Comparison of ENCODE assay signal across 8 cellular contexts in genomic region chr12:117671734-117672133, GRCh38.
DNase-seq lines count a peak whose midpoint lies in the region; ATAC-seq and TF ChIP-seq lines count a peak whose summit lies in the region.

No MANE protein-coding gene starts in this region.

- CTCF ChIA-PET in A673 (lab: Charles Lee), result interaction anchor here (0.7 to 1.0 kb wide), 3 partner anchors 180 to 436 kb away, joined by 4 to 6 read pairs (median 5); no protein-coding TSS in a partner anchor
- CTCF ChIA-PET in CD8-positive, alpha-beta T cell (lab: Charles Lee), result no interaction called here
- CTCF ChIA-PET in CD4-positive, alpha-beta memory T cell (lab: Charles Lee; ENCODE audit: partially characterized antibody), result no interaction called here

- intact Hi-C loops in A673 (cut with micrococcal nuclease; ENCODE audit: unreplicated experiment), result loop anchor here (2.0 to 5.0 kb wide), 3 partner anchors 305 to 459 kb away; no protein-coding TSS in a partner anchor
- intact Hi-C loops in CD8-positive, alpha-beta T cell (cut with DNase I, micrococcal nuclease), result no loop called here
- intact Hi-C loops in CD4-positive, alpha-beta memory T cell (cut with micrococcal nuclease), result no loop called here

- peak; percentile 70 for DNase-seq in A673 (ENCODE audit: low spot score)
- no peak for DNase-seq in GM12864 (ENCODE audit: low read depth)
- peak; percentile 87 for DNase-seq in NCI-H82 (lab: John Stamatoyannopoulos, UW)
- DNase-seq in glomerular visceral epithelial cell (ENCODE audit: extremely low spot score), result peak; percentile 43
- no peak for DNase-seq in globus pallidus (ENCODE audit: low spot score)
- DNase-seq in CD8-positive, alpha-beta T cell, result no peak
- DNase-seq in CD4-positive, alpha-beta memory T cell, result no peak

- H3K4me3 ChIP-seq in A673 (ENCODE audit: low read depth, low read length, poor library complexity, severe bottlenecking), result no peak overlapping the region
- H3K4me3 ChIP-seq in GM12864 (ENCODE audit: low read depth, low read length), result no peak overlapping the region
- no peak overlapping the region for H3K4me3 ChIP-seq in CD8-positive, alpha-beta T cell (ENCODE audit: low read depth, low read length)
- H3K4me3 ChIP-seq in CD4-positive, alpha-beta memory T cell (ENCODE audit: low read length in 2 of 2), result no peak overlapping the region

- H3K4me1 ChIP-seq in A673 (ENCODE audit: insufficient read depth, low read length, poor library complexity, severe bottlenecking), result no peaks in the 10 kb centered on the region
- H3K4me1 ChIP-seq in CD8-positive, alpha-beta T cell (ENCODE audit: insufficient read depth, low read length), result no peaks in the 10 kb centered on the region
- H3K4me1 ChIP-seq in CD4-positive, alpha-beta memory T cell (ENCODE audit: insufficient read depth, low read length), result no peaks in the 10 kb centered on the region

- no peak overlapping the region for H3K27ac ChIP-seq in A673 (ENCODE audit: low read depth, low read length, poor library complexity, severe bottlenecking)
- H3K27ac ChIP-seq in CD8-positive, alpha-beta T cell (ENCODE audit: low read depth, low read length), result no peak overlapping the region
- H3K27ac ChIP-seq in CD4-positive, alpha-beta memory T cell (ENCODE audit: low read depth, low read length), result no peak overlapping the region

- no TSS peak for BruUV-seq in A673 (replicated peaks; lab: Mats Ljungman, UMichigan)

- TF ChIP-seq CTCF in A673 (conservative IDR thresholded peaks at IDR 0.05; ENCODE audit: low read depth, low read length), result peak; percentile 79
- peak; percentile 62 for TF ChIP-seq CTCF in GM12864 (IDR thresholded peaks at IDR 0.05; ENCODE audit: low read depth, low read length, missing control alignments)
- TF ChIP-seq CTCF in CD8-positive, alpha-beta T cell (IDR thresholded peaks at IDR 0.05), result no peak

- H3K4me3 Mint-ChIP-seq in CD8-positive, alpha-beta T cell, result no peak overlapping the region
- no peak overlapping the region for H3K4me3 Mint-ChIP-seq in CD4-positive, alpha-beta memory T cell

- H3K27ac Mint-ChIP-seq in CD8-positive, alpha-beta T cell, result no peak overlapping the region
- H3K27ac Mint-ChIP-seq in CD4-positive, alpha-beta memory T cell, result no peak overlapping the region

- peaks cover 3% of the 10 kb centered on the region for H3K27me3 Mint-ChIP-seq in CD8-positive, alpha-beta T cell (ENCODE audit: low read depth)
- H3K27me3 Mint-ChIP-seq in CD4-positive, alpha-beta memory T cell, result peaks cover 1% of the 10 kb centered on the region in 2 donors

- H3K36me3 Mint-ChIP-seq in CD8-positive, alpha-beta T cell, result no peaks in the 10 kb centered on the region
- no peaks in the 10 kb centered on the region for H3K36me3 Mint-ChIP-seq in CD4-positive, alpha-beta memory T cell

- no peaks in the 10 kb centered on the region for H3K4me1 Mint-ChIP-seq in CD8-positive, alpha-beta T cell (ENCODE audit: low read depth)
- no peaks in the 10 kb centered on the region for H3K4me1 Mint-ChIP-seq in CD4-positive, alpha-beta memory T cell

- no peak for ATAC-seq in CD8-positive, alpha-beta T cell
- no peak for ATAC-seq in GM19397 (IDR thresholded peaks at IDR 0.05; ENCODE audit: unreplicated experiment)

- peaks cover 6% of the 10 kb centered on the region for H3K9me3 Mint-ChIP-seq in CD8-positive, alpha-beta T cell
- H3K9me3 Mint-ChIP-seq in CD4-positive, alpha-beta memory T cell, result peaks cover 0 to 17% (median 2%) of the 10 kb centered on the region in 8 donors

- no peaks in the 10 kb centered on the region for H3K9me3 ChIP-seq in A673 (ENCODE audit: low read depth, low read length, poor library complexity, severe bottlenecking)
- H3K9me3 ChIP-seq in CD8-positive, alpha-beta T cell (ENCODE audit: low read length), result no peaks in the 10 kb centered on the region
- no peaks in the 10 kb centered on the region for H3K9me3 ChIP-seq in CD4-positive, alpha-beta memory T cell (ENCODE audit: control insufficient read depth in 1 of 2, low read length in 2 of 2)

- no peaks in the 10 kb centered on the region for H3K36me3 ChIP-seq in A673 (ENCODE audit: insufficient read depth, low read length, poor library complexity, severe bottlenecking)
- H3K36me3 ChIP-seq in CD8-positive, alpha-beta T cell (ENCODE audit: insufficient read depth, low read length), result no peaks in the 10 kb centered on the region
- no peaks in the 10 kb centered on the region for H3K36me3 ChIP-seq in CD4-positive, alpha-beta memory T cell (ENCODE audit: insufficient read depth, low read length)

- peaks cover 33% of the 10 kb centered on the region for H3K27me3 ChIP-seq in A673 (replicated peaks; ENCODE audit: insufficient read depth, low read depth, low read length, poor library complexity)
- H3K27me3 ChIP-seq in CD8-positive, alpha-beta T cell (ENCODE audit: insufficient read depth, low read length), result no peaks in the 10 kb centered on the region
- H3K27me3 ChIP-seq in CD4-positive, alpha-beta memory T cell (ENCODE audit: insufficient read depth, low read length), result no peaks in the 10 kb centered on the region

- POLR2A ChIA-PET in A673 (lab: Charles Lee; ENCODE audit: low non-redundant PET), result no interaction called here
- POLR2A ChIA-PET in CD8-positive, alpha-beta T cell (lab: Charles Lee), result no interaction called here
- POLR2A ChIA-PET in CD4-positive, alpha-beta memory T cell (lab: Charles Lee; ENCODE audit: partially characterized antibody), result no interaction called here

Comparison
In these comparisons a context has a peak if more than half of its experiments do, and no peak if none do; other contexts are left out.
1. DNase-seq: peak in A673 (single experiment), NCI-H82 (single experiment) and glomerular visceral epithelial cell (single experiment); none in GM12864 (single experiment), globus pallidus (single experiment), CD8-positive, alpha-beta T cell (0 of 7) and CD4-positive, alpha-beta memory T cell (0 of 5).